In genomic region chr2:84899681-84900080, GRCh38 we compare ENCODE assay signal across 28 cellular contexts. TPM values are rescaled to one million over a fixed set of nuclear protein-coding genes. Genes with fewer than 3 reads are reported as not detected.
A peak's percentile ranks its signal among the peaks of the same experiment; 100 is the strongest.
DNase-seq lines count a peak whose midpoint lies in the region; ATAC-seq, FAIRE-seq and TF ChIP-seq lines count a peak whose summit lies in the region.
"Had no signal": no experiment of that assay in that cellular context is flagged by ENCODE, and none has a peak within 500 bp of the region (broad histone marks: within the 10 kb centered on the region; RNA-seq: fewer than 3 reads in every experiment).

No MANE protein-coding gene starts in this region.

- peaks cover 0 to 26% (median 20%) of the 10 kb centered on the region in 3 donors for H3K4me1 ChIP-seq in pancreas
- H3K4me1 ChIP-seq: BE2C had no signal

- peak overlapping the region in 3 of 4 donors; percentile 11 to 68 (median 43) for H3K27ac ChIP-seq in pancreas
- H3K27ac ChIP-seq: foreskin keratinocyte had no signal

- intact Hi-C loops in activated CD8-positive, alpha-beta T cell treated with anti-CD3 and anti-CD28 coated beads for 36 hours (cut with micrococcal nuclease): loop anchor here (5.0 kb wide), 1 partner anchor 38 kb away; no protein-coding TSS in a partner anchor
- intact Hi-C loops in pancreas (cut with DNase I): no loop called here

- POLR2A ChIA-PET in activated CD8-positive, alpha-beta T cell treated with anti-CD3 and anti-CD28 coated beads for 36 hours (lab: Charles Lee): interaction anchor here (0.8 to 2.3 kb wide), 2 partner anchors 11 to 44 kb away, joined by 4 to 9 read pairs; no protein-coding TSS in a partner anchor
- POLR2A ChIA-PET in activated CD8-positive, alpha-beta T cell treated with anti-CD3 and anti-CD28 coated beads, Interleukin-2, amount 10 ng/mL, durations not matched to agents 7 days and 5 days (lab: Charles Lee): interaction anchor here (0.6 to 0.8 kb wide), 2 partner anchors 20 kb away, joined by 3 read pairs; no protein-coding TSS in a partner anchor

- H3K36me3 Mint-ChIP-seq in activated CD8-positive, alpha-beta T cell treated with anti-CD3 and anti-CD28 coated beads for 36 hours (ENCODE audit: low read depth): no peaks in the 10 kb centered on the region
- peaks cover 18% of the 10 kb centered on the region for H3K36me3 Mint-ChIP-seq in activated CD8-positive, alpha-beta T cell treated with anti-CD3 and anti-CD28 coated beads, Interleukin-2, amount 10 ng/mL, durations not matched to agents 7 days and 5 days (ENCODE audit: low read depth)
- H3K36me3 Mint-ChIP-seq in HFFc6 (ENCODE audit: low read depth): peaks cover 17% of the 10 kb centered on the region
- no peaks in the 10 kb centered on the region for H3K36me3 Mint-ChIP-seq in activated naive CD8-positive, alpha-beta T cell treated with anti-CD3 and anti-CD28 coated beads, Interleukin-2, amount 50 U/mL, for 24 hours (ENCODE audit: low read depth)
- H3K36me3 Mint-ChIP-seq: brain had no signal

- peaks cover 1% of the 10 kb centered on the region for H3K9me3 Mint-ChIP-seq in activated CD8-positive, alpha-beta T cell treated with anti-CD3 and anti-CD28 coated beads for 36 hours
- H3K9me3 Mint-ChIP-seq in activated CD8-positive, alpha-beta T cell treated with anti-CD3 and anti-CD28 coated beads, Interleukin-2, amount 10 ng/mL, durations not matched to agents 7 days and 5 days (ENCODE audit: insufficient read depth): no peaks in the 10 kb centered on the region
- peaks cover 7% of the 10 kb centered on the region; the same call in 1 of the 2 replicates for H3K9me3 Mint-ChIP-seq in HFFc6
- no peaks in the 10 kb centered on the region for H3K9me3 Mint-ChIP-seq in activated naive CD8-positive, alpha-beta T cell treated with anti-CD3 and anti-CD28 coated beads, Interleukin-2, amount 50 U/mL, for 24 hours
- H3K9me3 Mint-ChIP-seq: activated T-helper 2 cell treated with anti-CD3 and anti-CD28 coated beads, Interferon-gamma antibody, Interleukin-2, Interleukin-4, amounts not matched to agents 10 μg/mL and 5 μg/mL and 100 μg/mL, durations not matched to agents 14 hours and 24 hours and 36 hours; brain; effector memory CD8-positive, alpha-beta T cell had no signal

- TF ChIP-seq POLR2A in GM12892 (IDR thresholded peaks at IDR 0.05; ENCODE audit: low read depth, low read length): no peak

- peak overlapping the region; percentile 99 for H3K27ac Mint-ChIP-seq in activated CD8-positive, alpha-beta T cell treated with anti-CD3 and anti-CD28 coated beads for 36 hours
- no peak overlapping the region for H3K27ac Mint-ChIP-seq in activated CD8-positive, alpha-beta T cell treated with anti-CD3 and anti-CD28 coated beads, Interleukin-2, amount 10 ng/mL, durations not matched to agents 7 days and 5 days
- H3K27ac Mint-ChIP-seq in HFFc6: peak overlapping the region; percentile 96; the same call in 1 of the 2 replicates
- peak overlapping the region; percentile 26 for H3K27ac Mint-ChIP-seq in activated naive CD8-positive, alpha-beta T cell treated with anti-CD3 and anti-CD28 coated beads, Interleukin-2, amount 50 U/mL, for 24 hours

- no peaks in the 10 kb centered on the region for H3K27me3 ChIP-seq in pancreas
- H3K27me3 ChIP-seq: foreskin keratinocyte, transverse colon had no signal

- CTCF ChIA-PET in activated CD8-positive, alpha-beta T cell treated with anti-CD3 and anti-CD28 coated beads for 36 hours (lab: Charles Lee): interaction anchor here (4.6 kb wide), 1 partner anchor 26 kb away, joined by 35 read pairs; no protein-coding TSS in a partner anchor
- CTCF ChIA-PET in activated CD8-positive, alpha-beta T cell treated with anti-CD3 and anti-CD28 coated beads, Interleukin-2, amount 10 ng/mL, durations not matched to agents 7 days and 5 days (lab: Charles Lee): interaction anchor here (1.5 to 16.2 kb wide), 4 partner anchors 11 to 30 kb away, joined by 4 to 222 read pairs (median 50); partner anchors contain the start of gene TRABD2A

- no peaks in the 10 kb centered on the region for H3K27me3 Mint-ChIP-seq in activated CD8-positive, alpha-beta T cell treated with anti-CD3 and anti-CD28 coated beads for 36 hours
- H3K27me3 Mint-ChIP-seq in activated CD8-positive, alpha-beta T cell treated with anti-CD3 and anti-CD28 coated beads, Interleukin-2, amount 10 ng/mL, durations not matched to agents 7 days and 5 days (ENCODE audit: low read depth): no peaks in the 10 kb centered on the region
- no peaks in the 10 kb centered on the region for H3K27me3 Mint-ChIP-seq in HFFc6 (ENCODE audit: insufficient read depth)
- H3K27me3 Mint-ChIP-seq in activated naive CD8-positive, alpha-beta T cell treated with anti-CD3 and anti-CD28 coated beads, Interleukin-2, amount 50 U/mL, for 24 hours: no peaks in the 10 kb centered on the region
- H3K27me3 Mint-ChIP-seq: activated CD8-positive, alpha-beta memory T cell treated with anti-CD3 and anti-CD28 coated beads, Interleukin-2, amount 10 ng/mL, durations not matched to agents 7 days and 5 days; effector memory CD8-positive, alpha-beta T cell had no signal

- H3K4me1 Mint-ChIP-seq in activated CD8-positive, alpha-beta T cell treated with anti-CD3 and anti-CD28 coated beads for 36 hours (ENCODE audit: low read depth): peaks cover 66% of the 10 kb centered on the region
- H3K4me1 Mint-ChIP-seq in activated CD8-positive, alpha-beta T cell treated with anti-CD3 and anti-CD28 coated beads, Interleukin-2, amount 10 ng/mL, durations not matched to agents 7 days and 5 days (ENCODE audit: low read depth): peaks cover 84% of the 10 kb centered on the region
- peaks cover 80% of the 10 kb centered on the region for H3K4me1 Mint-ChIP-seq in HFFc6 (ENCODE audit: low read depth)
- H3K4me1 Mint-ChIP-seq in activated naive CD8-positive, alpha-beta T cell treated with anti-CD3 and anti-CD28 coated beads, Interleukin-2, amount 50 U/mL, for 24 hours: peaks cover 91% of the 10 kb centered on the region

- H3K4me3 ChIP-seq in pancreas: no peak overlapping the region
- H3K4me3 ChIP-seq: HAP-1, transverse colon had no signal

- 32 to 42% methylated on average over 4 of the region's 4 CpGs for WGBS in pancreas, 2 donors

- H3K4me3 Mint-ChIP-seq in activated CD8-positive, alpha-beta T cell treated with anti-CD3 and anti-CD28 coated beads for 36 hours: no peak overlapping the region
- no peak overlapping the region for H3K4me3 Mint-ChIP-seq in activated CD8-positive, alpha-beta T cell treated with anti-CD3 and anti-CD28 coated beads, Interleukin-2, amount 10 ng/mL, durations not matched to agents 7 days and 5 days
- H3K4me3 Mint-ChIP-seq in HFFc6: no peak overlapping the region
- H3K4me3 Mint-ChIP-seq in activated naive CD8-positive, alpha-beta T cell treated with anti-CD3 and anti-CD28 coated beads, Interleukin-2, amount 50 U/mL, for 24 hours: no peak overlapping the region
- H3K4me3 Mint-ChIP-seq: activated CD8-positive, alpha-beta memory T cell treated with anti-CD3 and anti-CD28 coated beads, Interleukin-2, amount 10 ng/mL, durations not matched to agents 7 days and 5 days; effector memory CD8-positive, alpha-beta T cell had no signal

- FAIRE-seq in pancreas (lab: Jason Lieb, UNC) (no peak), GM12892 (lab: Jason Lieb, UNC) (no peak)
- FAIRE-seq: A204.1, TTC549 had no signal

- no peak for DNase-seq in activated CD8-positive, alpha-beta T cell treated with anti-CD3 and anti-CD28 coated beads for 36 hours
- DNase-seq in activated CD8-positive, alpha-beta T cell treated with anti-CD3 and anti-CD28 coated beads, Interleukin-2, amount 10 ng/mL, durations not matched to agents 7 days and 5 days: no peak
- DNase-seq in HFFc6 (no peak), pancreas (peak in 3 of 6 donors; percentile 43 to 60 (median 43)), nucleus accumbens (lab: John Stamatoyannopoulos, UW) (no peak), NCI-H1930 (lab: John Stamatoyannopoulos, UW) (no peak), GM12892 (ENCODE audit: insufficient read length) (no peak)
- no peak for DNase-seq in activated naive CD8-positive, alpha-beta T cell treated with anti-CD3 and anti-CD28 coated beads, Interleukin-2, amount 50 U/mL, for 24 hours
- DNase-seq: activated CD4-positive, CD25-positive, alpha-beta regulatory T cell treated with anti-CD3 and anti-CD28 coated beads, Interleukin-2, amount 50 U/mL, for 72 hours; activated CD8-positive, alpha-beta memory T cell treated with anti-CD3 and anti-CD28 coated beads, Interleukin-2, amount 10 ng/mL, durations not matched to agents 7 days and 5 days; BE2C; Calu3; effector memory CD8-positive, alpha-beta T cell; foreskin keratinocyte; Karpas-422; left cardiac atrium; mesenchymal stem cell; NCI-H510A; stimulated activated CD4-positive, alpha-beta T cell treated with anti-CD3 and anti-CD28 coated beads, Interleukin-15, amount 100 ng/mL, for 24 hours had no signal

- no peaks in the 10 kb centered on the region for H3K36me3 ChIP-seq in pancreas
- H3K36me3 ChIP-seq: BE2C, HAP-1, transverse colon had no signal

- H3K9me3 ChIP-seq in pancreas: no peaks in the 10 kb centered on the region
- H3K9me3 ChIP-seq: BE2C, HAP-1, transverse colon had no signal

- no peak for TF ChIP-seq CTCF in activated CD8-positive, alpha-beta T cell treated with anti-CD3 and anti-CD28 coated beads for 36 hours (IDR thresholded peaks at IDR 0.05)
- TF ChIP-seq CTCF in HFFc6 (IDR thresholded peaks at IDR 0.05): no peak
- TF ChIP-seq CTCF in pancreas (IDR thresholded peaks at IDR 0.05): no peak

- ATAC-seq in activated CD8-positive, alpha-beta T cell treated with anti-CD3 and anti-CD28 coated beads for 36 hours: no peak
- no peak for ATAC-seq in activated CD8-positive, alpha-beta T cell treated with anti-CD3 and anti-CD28 coated beads, Interleukin-2, amount 10 ng/mL, durations not matched to agents 7 days and 5 days
- no peak for ATAC-seq in activated naive CD8-positive, alpha-beta T cell treated with anti-CD3 and anti-CD28 coated beads, Interleukin-2, amount 50 U/mL, for 24 hours
- peak; percentile 81 to 88 (median 86) for ATAC-seq in pancreas
- ATAC-seq: activated CD8-positive, alpha-beta memory T cell treated with anti-CD3 and anti-CD28 coated beads, Interleukin-2, amount 10 ng/mL, durations not matched to agents 7 days and 5 days; effector memory CD8-positive, alpha-beta T cell; esophagus mucosa; foreskin keratinocyte; left cardiac atrium; Panc1; sciatic nerve had no signal

RNA-seq across cellular contexts. Expression of gene TMSB10, which starts 5.8 kb away (rescaled TPM):
- 1,000 to 10,000 TPM; 2,035 to 2,060 TPM for total RNA-seq in activated CD8-positive, alpha-beta T cell treated with anti-CD3 and anti-CD28 coated beads for 36 hours
- 1,000 to 10,000 TPM; 4,520 to 4,885 TPM for total RNA-seq in activated CD8-positive, alpha-beta T cell treated with anti-CD3 and anti-CD28 coated beads, Interleukin-2, amount 10 ng/mL, durations not matched to agents 7 days and 5 days
- total RNA-seq in HFFc6 (2021; fragmentation: NEBNext Ultra II Directional; extraction: Animal tissue kit (Norgen Biotek cat#: 25700)): 1,000 to 10,000 TPM; 3,909 to 6,151 (median 5,325) TPM
- total RNA-seq in pancreas: 100 to 1,000 TPM; 134 to 700 (median 213) TPM
- 1,000 to 10,000 TPM in 1 of 2 donors, 100 to 1,000 TPM in 1; 585 to 1,099 TPM for polyA plus RNA-seq in pancreas
- 4,109 TPM for polyA plus RNA-seq in GM12892 (2012; ENCODE audit: missing spikeins)

RNA-seq across cellular contexts. Expression of gene TRABD2A, which starts 18.8 kb away (rescaled TPM):
- total RNA-seq in activated CD8-positive, alpha-beta T cell treated with anti-CD3 and anti-CD28 coated beads for 36 hours: 10 to 100 TPM; 56.3 to 56.4 TPM
- 10 to 100 TPM; 71.9 to 73.2 TPM for total RNA-seq in activated CD8-positive, alpha-beta T cell treated with anti-CD3 and anti-CD28 coated beads, Interleukin-2, amount 10 ng/mL, durations not matched to agents 7 days and 5 days
- 10 to 100 TPM; 13.5 to 46.2 (median 41.9) TPM for total RNA-seq in HFFc6 (2021; fragmentation: NEBNext Ultra II Directional; extraction: Animal tissue kit (Norgen Biotek cat#: 25700))
- under 1 TPM in 5 of 6 donors, not detected in 1; 0.19 to 0.59 (median 0.28) TPM for total RNA-seq in pancreas
- under 1 TPM; 0.27 to 0.33 TPM for polyA plus RNA-seq in pancreas
- polyA plus RNA-seq in GM12892 (2012; ENCODE audit: missing spikeins): 0.23 TPM

Comparison
In these comparisons a context has a peak if more than half of its experiments do, and no peak if none do; other contexts are left out.
1. ATAC-seq: peak in pancreas (4 of 4); none in activated CD8-positive, alpha-beta T cell treated with anti-CD3 and anti-CD28 coated beads for 36 hours (single experiment), activated CD8-positive, alpha-beta T cell treated with anti-CD3 and anti-CD28 coated beads, Interleukin-2, amount 10 ng/mL, durations not matched to agents 7 days and 5 days (single experiment) and activated naive CD8-positive, alpha-beta T cell treated with anti-CD3 and anti-CD28 coated beads, Interleukin-2, amount 50 U/mL, for 24 hours (single experiment).
2. RNA of gene TRABD2A, which starts 18.8 kb away (total RNA-seq): 71.9 to 73.2 TPM in activated CD8-positive, alpha-beta T cell treated with anti-CD3 and anti-CD28 coated beads, Interleukin-2, amount 10 ng/mL, durations not matched to agents 7 days and 5 days, 56.3 to 56.4 TPM in activated CD8-positive, alpha-beta T cell treated with anti-CD3 and anti-CD28 coated beads for 36 hours and 13.5 to 46.2 TPM in HFFc6; 0.19 to 0.59 TPM in pancreas; every median in the first group is over 4 times any median in the second.